Comparison of ENCODE assay signal across 8 cellular contexts in the genomic region with DNA sequence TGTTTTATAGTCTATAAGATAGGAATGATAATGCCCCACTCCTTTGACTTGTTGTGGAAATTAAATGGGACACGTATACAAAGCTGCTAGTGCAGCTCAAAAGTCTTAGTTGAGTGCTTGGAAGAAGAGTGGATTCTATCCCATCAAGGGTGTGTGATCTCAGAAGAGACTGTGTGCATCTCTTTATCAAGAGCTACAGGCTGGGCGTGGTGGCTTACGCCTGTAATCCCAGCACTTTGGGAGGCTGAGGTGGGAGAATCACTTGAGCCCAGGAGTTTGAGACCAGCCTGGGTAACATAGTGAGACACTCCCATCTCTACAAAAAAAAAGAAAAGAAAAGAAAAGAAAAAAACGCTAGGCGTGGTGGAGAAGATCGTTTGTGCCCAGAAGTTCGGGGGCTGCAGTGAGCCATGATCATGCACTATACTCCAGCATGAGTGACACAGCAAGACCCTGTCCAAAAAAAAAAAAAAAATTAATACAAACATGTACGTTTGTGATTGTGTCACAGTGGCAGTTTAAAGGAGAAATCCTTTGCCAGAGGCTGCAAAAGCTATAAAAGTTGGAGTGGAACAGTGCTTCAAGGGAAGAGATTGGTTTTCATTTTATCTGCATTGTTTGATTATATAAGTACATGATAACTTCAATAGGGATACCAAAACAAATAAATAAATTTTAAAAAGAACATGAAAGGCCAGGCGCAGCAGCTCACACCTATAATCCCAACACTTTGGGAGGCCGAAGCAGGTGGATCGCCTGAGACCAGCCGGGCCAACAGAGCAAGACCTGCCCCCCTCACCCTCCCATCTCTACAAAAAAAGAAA. TPM values are rescaled to one million over a fixed set of nuclear protein-coding genes. Genes with fewer than 3 reads are reported as not detected.
DNase-seq lines count a peak whose midpoint lies in the region; ATAC-seq and TF ChIP-seq lines count a peak whose summit lies in the region.

No MANE protein-coding gene starts in this region.

- no peak for TF ChIP-seq CTCF in CD14-positive monocyte (IDR thresholded peaks at IDR 0.05)
- TF ChIP-seq CTCF in colonic mucosa (IDR thresholded peaks at IDR 0.05): no peak
- TF ChIP-seq CTCF in nephron (IDR thresholded peaks at IDR 0.05; ENCODE audit: unreplicated experiment in 3 of 3): no peak

- H3K27me3 Mint-ChIP-seq in CD14-positive monocyte (ENCODE audit: low read depth in 3 of 3): peaks cover 0 to 3% (median 2%) of the 10 kb centered on the region in 3 donors
- no peaks in the 10 kb centered on the region for H3K27me3 Mint-ChIP-seq in nephron (ENCODE audit: low read depth)

- TF ChIP-seq POLR2A in GM18505 (IDR thresholded peaks at IDR 0.05; ENCODE audit: borderline replicate concordance, extremely low read depth, insufficient read depth, insufficient read length): no peak

- H3K36me3 Mint-ChIP-seq in CD14-positive monocyte: peaks cover under 1 to 4% of the 10 kb centered on the region in 2 donors
- peaks cover 5% of the 10 kb centered on the region for H3K36me3 Mint-ChIP-seq in nephron (ENCODE audit: low read depth)

- peak overlapping the region; percentile 80 to 89 for H3K4me3 Mint-ChIP-seq in CD14-positive monocyte
- H3K4me3 Mint-ChIP-seq in nephron: peak overlapping the region; percentile 80 to 91 (median 87)

- H3K4me3 ChIP-seq in colonic mucosa: peak overlapping the region; percentile 65

- peak overlapping the region in 1 of 2 donors; percentile 81 for H3K9ac ChIP-seq in colonic mucosa (ENCODE audit: low read depth in 2 of 2, low read length in 2 of 2)

- peaks cover 4% of the 10 kb centered on the region for H3K4me1 ChIP-seq in colonic mucosa

- no peaks in the 10 kb centered on the region for H3K9me3 ChIP-seq in colonic mucosa

- no peak for ATAC-seq in GM18505 (IDR thresholded peaks at IDR 0.05; ENCODE audit: unreplicated experiment)

- H3K27me3 ChIP-seq in colonic mucosa: no peaks in the 10 kb centered on the region

- no peaks in the 10 kb centered on the region for H3K36me3 ChIP-seq in colonic mucosa

- peak overlapping the region; percentile 91 for H3K27ac ChIP-seq in colonic mucosa

- peak overlapping the region in 5 of 7 donors; percentile 46 to 84 (median 70) for H3K27ac Mint-ChIP-seq in CD14-positive monocyte
- peak overlapping the region; percentile 91 to 97 (median 95) for H3K27ac Mint-ChIP-seq in nephron

- intact Hi-C loops in CD14-positive monocyte (cut with micrococcal nuclease): no loop called here
- intact Hi-C loops in colonic mucosa (cut with DNase I): no loop called here

- H3K4me1 Mint-ChIP-seq in CD14-positive monocyte (peaks cover 31% of the 10 kb centered on the region), nephron (peaks cover 37% of the 10 kb centered on the region)

- DNase-seq in CD14-positive monocyte (ENCODE audit: low spot score) (no peak), NCI-H1417 (lab: John Stamatoyannopoulos, UW) (peak in 2 of 3 experiments; percentile 38 to 84), colonic mucosa (no peak), superior temporal gyrus (ENCODE audit: extremely low spot score) (no peak), SW 1271 (lab: John Stamatoyannopoulos, UW) (no peak)
- no peak for DNase-seq in effector CD8-positive, alpha-beta T cell (lab: John Stamatoyannopoulos, UW)

- H3K9me3 Mint-ChIP-seq in CD14-positive monocyte: no peaks in the 10 kb centered on the region
- H3K9me3 Mint-ChIP-seq in nephron: no peaks in the 10 kb centered on the region

RNA-seq across cellular contexts. Expression of a gene that starts 0.9 kb away (rescaled TPM):
- polyA plus RNA-seq in CD14-positive monocyte: 10 to 100 TPM; 13.2 to 17.0 TPM
- 10 to 100 TPM; 17.2 to 19.9 TPM for total RNA-seq in colonic mucosa

RNA-seq across cellular contexts. Expression of a gene that starts 38.9 kb away (rescaled TPM):
- not detected for polyA plus RNA-seq in CD14-positive monocyte
- total RNA-seq in colonic mucosa: not detected

Comparison
In these comparisons a context has a peak if more than half of its experiments do, and no peak if none do; other contexts are left out.
1. DNase-seq: peak in NCI-H1417 (2 of 3); none in CD14-positive monocyte (single experiment), colonic mucosa (single experiment), effector CD8-positive, alpha-beta T cell (single experiment), superior temporal gyrus (single experiment) and SW 1271 (0 of 2).